In genomic region chr2:153218851-153219250, GRCh38 we compare ENCODE assay signal across 9 cellular contexts.
"Had no signal": no experiment of that assay in that cellular context is flagged by ENCODE, and none has a peak within 500 bp of the region (broad histone marks: within the 10 kb centered on the region; RNA-seq: fewer than 3 reads in every experiment).

No MANE protein-coding gene starts in this region.

- H3K4me2 ChIP-seq: GM23338 had no signal

- H3K4me1 ChIP-seq: HAP-1 had no signal

- H3K9me3 ChIP-seq: HAP-1 had no signal

- ATAC-seq: GM23338, HCT116 had no signal

- H3K9ac ChIP-seq: GM23248 had no signal

- H3K4me1 Mint-ChIP-seq: GM23338, H9 had no signal

- H3K27ac ChIP-seq: GM23248 had no signal

- H3K4me3 Mint-ChIP-seq: GM23338, H9, HFFc6 had no signal

- H3K36me3 ChIP-seq: HAP-1 had no signal

- H3K9me3 Mint-ChIP-seq: H9 had no signal

- DNase-seq: GM23248, GOT3, H7, H9, HCEC 1CT, HFFc6 had no signal

- H3K4me3 ChIP-seq: GM23248, GM23338, HAP-1 had no signal

- H2AFZ ChIP-seq: GM23248, GM23338 had no signal

- H3K27ac Mint-ChIP-seq: GM23338, H9, HFFc6 had no signal
